1 cellular context compared by ENCODE assay signal in genomic region chr14:103555559-103556337, GRCh38.
TF ChIP-seq lines count a peak whose summit lies in the region.

No MANE protein-coding gene starts in this region.

TF ChIP-seq in GM12878, 131 proteins besides CTCF, POLR2A, EP300 and RAD21:
- TF ChIP-seq YY1 (IDR thresholded peaks at IDR 0.05; ENCODE audit: low read depth, low read length) (no peak), NFYA (IDR thresholded peaks at IDR 0.05; ENCODE audit: borderline replicate concordance, low read depth, low read length) (no peak), CBX3 (IDR thresholded peaks at IDR 0.05; ENCODE audit: borderline replicate concordance, low read depth) (no peak), PRDM15 (CRISPR knock-in tag; IDR thresholded peaks at IDR 0.05) (no peak), MAX (IDR thresholded peaks at IDR 0.05; ENCODE audit: low read depth, low read length) (no peak), NRF1 (conservative IDR thresholded peaks at IDR 0.05; ENCODE audit: low read depth, low read length) (no peak), BCL11A (IDR thresholded peaks at IDR 0.05; ENCODE audit: low read depth, low read length) (no peak), BCL3 (IDR thresholded peaks at IDR 0.05; ENCODE audit: borderline replicate concordance, insufficient read depth, low read depth, low read length, poor library complexity, severe bottlenecking) (no peak), ZNF687 (IDR thresholded peaks at IDR 0.05) (no peak), CUX1 (IDR thresholded peaks at IDR 0.05; ENCODE audit: insufficient replicate concordance, low read depth, low read length) (no peak), WRNIP1 (IDR thresholded peaks at IDR 0.05; ENCODE audit: borderline replicate concordance, low read depth, low read length) (no peak), NBN (IDR thresholded peaks at IDR 0.05) (no peak), MXI1 (IDR thresholded peaks at IDR 0.05; ENCODE audit: low read depth, low read length) (no peak), KLF5 (IDR thresholded peaks at IDR 0.05; ENCODE audit: partially characterized antibody) (no peak), MYC (IDR thresholded peaks at IDR 0.05; ENCODE audit: insufficient read depth, insufficient read length, insufficient replicate concordance, low read length, severe bottlenecking) (no peak), RAD51 (IDR thresholded peaks at IDR 0.05) (no peak), SREBF1 (IDR thresholded peaks at IDR 0.05; ENCODE audit: low read length) (no peak), FOXM1 (IDR thresholded peaks at IDR 0.05; ENCODE audit: low read depth, low read length) (no peak), ATF3 (IDR thresholded peaks at IDR 0.05; ENCODE audit: borderline replicate concordance, extremely low read depth, low read depth, low read length) (no peak)
